ENCODE assay signal across 2 cellular contexts in genomic region chr2:118121101-118121500, GRCh38.
TF ChIP-seq lines count a peak whose summit lies in the region.

No MANE protein-coding gene starts in this region.

TF ChIP-seq in HepG2, 621 proteins besides CTCF, POLR2A, EP300 and RAD21:
- TF ChIP-seq POLR2G (IDR thresholded peaks at IDR 0.05; ENCODE audit: low read depth, low read length) (peak; percentile 41; the same call in 1 of the 2 replicates), SRSF1 (optimal IDR thresholded peaks at IDR 0.05; ENCODE audit: low read depth, low read length) (no peak)

TF ChIP-seq in endothelial cell of umbilical vein, 7 proteins besides CTCF, POLR2A, EP300 and RAD21:
- TF ChIP-seq EZH2 (IDR thresholded peaks at IDR 0.05; ENCODE audit: borderline replicate concordance, low read depth, low read length, severe bottlenecking) (no peak), MAX (IDR thresholded peaks at IDR 0.05; ENCODE audit: insufficient read depth, insufficient read length) (no peak), JUN (IDR thresholded peaks at IDR 0.05; ENCODE audit: borderline replicate concordance, insufficient read depth, insufficient read length, low read depth) (no peak), GATA2 (IDR thresholded peaks at IDR 0.05; ENCODE audit: insufficient read depth, insufficient read length, low read depth, low read length) (no peak), FOS (IDR thresholded peaks at IDR 0.05; ENCODE audit: borderline replicate concordance, insufficient read depth, low read length) (no peak), MYC (IDR thresholded peaks at IDR 0.05; ENCODE audit: low read depth, low read length) (no peak), POLR2AphosphoS5 (IDR thresholded peaks at IDR 0.05; ENCODE audit: insufficient read depth, low read depth, low read length) (no peak)
TF ChIP-seq in endothelial cell of umbilical vein: peak in this region for 0.
